16 cellular contexts compared by ENCODE assay signal in the genomic region with DNA sequence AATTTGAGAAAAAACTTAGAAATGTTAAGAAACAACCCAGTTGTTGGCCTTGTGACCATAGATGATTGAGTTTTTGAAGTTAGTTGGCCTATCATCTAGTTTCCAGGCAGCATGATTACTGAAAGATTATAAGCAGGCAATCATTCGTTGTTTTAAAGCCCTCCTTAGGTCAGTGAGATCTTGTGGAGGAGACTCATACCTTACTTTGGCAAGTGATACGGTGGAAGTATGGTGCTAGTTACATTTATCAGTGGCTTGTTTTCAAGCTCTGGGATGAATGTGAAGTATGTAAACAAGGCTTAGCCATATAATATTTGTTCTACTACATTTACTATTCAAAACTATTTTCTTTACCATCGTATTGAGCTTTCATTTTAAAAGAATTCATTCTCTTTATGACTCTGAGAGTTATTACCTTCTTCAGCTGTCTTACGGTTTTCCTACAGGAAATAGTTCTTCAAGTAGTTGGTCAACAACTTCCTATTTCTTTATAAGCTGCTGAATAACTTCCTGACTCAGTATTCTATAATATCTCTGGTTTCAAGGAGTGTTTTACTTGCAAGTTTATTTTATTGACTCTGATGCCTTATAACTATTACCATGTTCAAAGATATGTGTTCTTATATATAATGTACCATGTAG. TPM values are rescaled to one million over a fixed set of nuclear protein-coding genes. Genes with fewer than 3 reads are reported as not detected.
DNase-seq lines count a peak whose midpoint lies in the region; ATAC-seq, FAIRE-seq and TF ChIP-seq lines count a peak whose summit lies in the region.
"Had no signal": no experiment of that assay in that cellular context is flagged by ENCODE, and none has a peak within 500 bp of the region (broad histone marks: within the 10 kb centered on the region; RNA-seq: fewer than 3 reads in every experiment).

No MANE protein-coding gene starts in this region.

- peaks cover 76% of the 10 kb centered on the region for H3K4me1 ChIP-seq in RWPE2 (ENCODE audit: insufficient read depth, poor library complexity, severe bottlenecking)
- no peaks in the 10 kb centered on the region for H3K4me1 ChIP-seq in BE2C

- H3K4me3 ChIP-seq in RWPE2 (ENCODE audit: severe bottlenecking) (no peak overlapping the region), BE2C (ENCODE audit: low read depth, low read length) (no peak overlapping the region)

- intact Hi-C loops in sciatic nerve (cut with DNase I): no loop called here

- H3K4me3 Mint-ChIP-seq in progenitor cell of endocrine pancreas (ENCODE audit: low read depth): peak overlapping the region; percentile 40
- H3K4me3 Mint-ChIP-seq: activated naive CD8-positive, alpha-beta T cell treated with anti-CD3 and anti-CD28 coated beads, Interleukin-2, amount 10 ng/mL, durations not matched to agents 7 days and 5 days; T-helper 1 cell treated with Interleukin-12 subunit alpha and Interleukin-12 subunit beta and Interleukin-4 antibody, amounts not matched to agents 30 μg/mL and 1 μg/mL, for 36 hours had no signal

- no peak for TF ChIP-seq CTCF in RWPE2 (IDR thresholded peaks at IDR 0.05; ENCODE audit: poor library complexity, severe bottlenecking)
- no peak for TF ChIP-seq CTCF in progenitor cell of endocrine pancreas (IDR thresholded peaks at IDR 0.05; ENCODE audit: unreplicated experiment)
- TF ChIP-seq CTCF in BE2C (IDR thresholded peaks at IDR 0.05; ENCODE audit: low read depth, low read length): no peak

- H3K4me1 Mint-ChIP-seq in progenitor cell of endocrine pancreas (ENCODE audit: low read depth): peaks cover 72% of the 10 kb centered on the region

- H3K27me3 Mint-ChIP-seq in progenitor cell of endocrine pancreas: no peaks in the 10 kb centered on the region

- H3K9me3 Mint-ChIP-seq in progenitor cell of endocrine pancreas (ENCODE audit: low read depth): no peaks in the 10 kb centered on the region
- H3K9me3 Mint-ChIP-seq: activated naive CD8-positive, alpha-beta T cell treated with anti-CD3 and anti-CD28 coated beads, Interleukin-2, amount 10 ng/mL, durations not matched to agents 7 days and 5 days; T-helper 1 cell treated with Interleukin-12 subunit alpha and Interleukin-12 subunit beta and Interleukin-4 antibody, amounts not matched to agents 30 μg/mL and 1 μg/mL, for 36 hours had no signal

- H3K27me3 ChIP-seq in RWPE2 (ENCODE audit: insufficient read depth, poor library complexity, severe bottlenecking) (no peaks in the 10 kb centered on the region), BE2C (peaks cover 31% of the 10 kb centered on the region)

- FAIRE-seq in frontal cortex (lab: Jason Lieb, UNC): no peak

- DNase-seq in EH (ENCODE audit: low read depth) (peak; percentile 55), RWPE2 (ENCODE audit: low spot score) (no peak), epithelial cell of prostate (ENCODE audit: low read depth, low spot score) (no peak), progenitor cell of endocrine pancreas (ENCODE audit: low spot score, unreplicated experiment) (no peak), sciatic nerve (ENCODE audit: low spot score) (no peak), frontal cortex (ENCODE audit: low spot score in 2 of 2) (no peak), NCI-H1417 treated with DMSO at 0.1 percent for 48 hours (lab: John Stamatoyannopoulos, UW) (no peak), BE2C (no peak)
- DNase-seq: activated CD4-positive, alpha-beta T cell treated with anti-CD3 and anti-CD28 coated beads for 1 hour; activated naive CD8-positive, alpha-beta T cell treated with anti-CD3 and anti-CD28 coated beads, Interleukin-2, amount 10 ng/mL, durations not matched to agents 7 days and 5 days; NCI-H2029 treated with DMSO at 0.1 percent for 48 hours; NCI-H69; RPMI8226; stimulated activated naive CD8-positive, alpha-beta T cell treated with anti-CD3 and anti-CD28 coated beads, Interleukin-15, Interleukin-2, amounts not matched to agents 100 U/mL and 50 U/mL, for 24 hours had no signal

- ATAC-seq in RWPE2 (ENCODE audit: low read depth) (0 out of 3 replicates have a peak, but pooled peaks have one; percentile 22), sciatic nerve (no peak)
- ATAC-seq: stimulated activated naive CD8-positive, alpha-beta T cell treated with anti-CD3 and anti-CD28 coated beads, Interleukin-15, Interleukin-2, amounts not matched to agents 100 U/mL and 50 U/mL, for 24 hours had no signal

- H3K27ac Mint-ChIP-seq in progenitor cell of endocrine pancreas: peak overlapping the region; percentile 87
- H3K27ac Mint-ChIP-seq: activated naive CD8-positive, alpha-beta T cell treated with anti-CD3 and anti-CD28 coated beads, Interleukin-2, amount 10 ng/mL, durations not matched to agents 7 days and 5 days; T-helper 1 cell treated with Interleukin-12 subunit alpha and Interleukin-12 subunit beta and Interleukin-4 antibody, amounts not matched to agents 30 μg/mL and 1 μg/mL, for 36 hours had no signal

- no peaks in the 10 kb centered on the region for H3K9me3 ChIP-seq in RWPE2 (ENCODE audit: severe bottlenecking)
- H3K9me3 ChIP-seq in BE2C: no peaks in the 10 kb centered on the region

- peaks cover 10% of the 10 kb centered on the region for H3K36me3 Mint-ChIP-seq in progenitor cell of endocrine pancreas (ENCODE audit: insufficient read depth)
- H3K36me3 Mint-ChIP-seq: activated naive CD8-positive, alpha-beta T cell treated with anti-CD3 and anti-CD28 coated beads, Interleukin-2, amount 10 ng/mL, durations not matched to agents 7 days and 5 days had no signal

- H3K27ac ChIP-seq in RWPE2 (ENCODE audit: poor library complexity, severe bottlenecking): peak overlapping the region; percentile 98
- H3K27ac ChIP-seq in epithelial cell of prostate: peak overlapping the region; percentile 67
- H3K27ac ChIP-seq: HL-60 had no signal

- peaks cover 74% of the 10 kb centered on the region for H3K36me3 ChIP-seq in RWPE2 (ENCODE audit: low read depth)
- no peaks in the 10 kb centered on the region for H3K36me3 ChIP-seq in BE2C

RNA-seq across cellular contexts. Expression of a gene that starts 7.3 kb away (rescaled TPM):
- total RNA-seq in progenitor cell of endocrine pancreas: 199 and 204 TPM in 2 replicates
- total RNA-seq in sciatic nerve: 112 TPM
- 11.0 TPM for total RNA-seq in frontal cortex
- 0.22 TPM for polyA plus RNA-seq in BE2C (2012; ENCODE audit: insufficient read depth, insufficient read length, low read depth)
